In the genomic region with DNA sequence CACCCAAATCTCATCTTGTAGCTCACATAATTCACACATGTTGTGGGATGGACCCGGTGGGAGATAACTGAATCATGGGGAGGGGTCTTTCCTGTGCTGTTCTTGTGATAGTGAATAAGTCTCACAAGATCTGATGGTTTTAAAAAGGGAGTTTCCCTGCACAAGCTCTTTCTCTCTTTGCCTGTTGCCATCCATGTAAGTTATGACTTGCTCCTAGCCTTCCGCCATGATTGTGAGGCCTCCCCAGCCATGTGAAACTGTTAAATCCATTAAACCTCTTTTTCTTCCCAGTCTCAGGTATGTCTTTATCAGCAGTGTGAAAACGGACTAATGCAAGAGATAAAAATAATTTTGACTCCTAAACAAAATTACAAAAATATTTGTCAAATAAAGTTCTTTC, we compare ENCODE assay signal across 2 cellular contexts. TPM values are rescaled to one million over a fixed set of nuclear protein-coding genes. Genes with fewer than 3 reads are reported as not detected.
DNase-seq lines count a peak whose midpoint lies in the region; ATAC-seq, FAIRE-seq and TF ChIP-seq lines count a peak whose summit lies in the region.
"Not testable (repeated sequence)": the region's sequence is repeated elsewhere in the genome, so short reads cannot be mapped to it uniquely, and the experiment has no call there.

No MANE protein-coding gene starts in this region.

- DNase-seq in K562 (ENCODE audit: extremely low read depth in 1 of 4, low spot score in 3 of 4); mesothelial cell of epicardium (ENCODE audit: low spot score in 2 of 2, unreplicated experiment in 2 of 2): not testable (repeated sequence)

- TF ChIP-seq EP300 in K562 (IDR thresholded peaks at IDR 0.05; ENCODE audit: low read length) = not testable (repeated sequence)

- not testable (repeated sequence) for H3K27me3 Mint-ChIP-seq in mesothelial cell of epicardium (ENCODE audit: low read depth)

- H2AFZ ChIP-seq in K562 (ENCODE audit: low read depth, low read length) = not testable (repeated sequence)

- H3K9me3 ChIP-seq in K562 (replicated peaks; ENCODE audit: control insufficient read depth, insufficient read depth, low read depth, low read length) = not testable (repeated sequence)

- peaks cover 20% of the 10 kb centered on the region for H3K36me3 Mint-ChIP-seq in mesothelial cell of epicardium

- peak overlapping the region; percentile 35 for H3K27ac Mint-ChIP-seq in mesothelial cell of epicardium

- CTCF ChIA-PET in K562 (lab: Yijun Ruan, JAX; ENCODE audit: low intra/inter-chr PET ratio) = not testable (repeated sequence)

- peaks cover 89% of the 10 kb centered on the region for H3K36me3 ChIP-seq in K562 (ENCODE audit: control insufficient read depth, insufficient read depth, low read length)

- H3K27ac ChIP-seq in K562 (ENCODE audit: extremely low read depth, low read depth, low read length) = not testable (repeated sequence)

- not testable (repeated sequence) for FAIRE-seq in K562 (lab: Jason Lieb, UNC)

- not testable (repeated sequence) for H3K4me3 ChIP-seq in K562

- POLR2A ChIA-PET in K562 (lab: Yijun Ruan, JAX) = interaction anchor here (1.0 to 1.1 kb wide), 2 partner anchors 18 to 22 kb away, joined by 3 read pairs; no protein-coding TSS in a partner anchor

- intact Hi-C loops in K562 (cut with micrococcal nuclease) = not testable (repeated sequence)

- not testable (repeated sequence) for H3K4me2 ChIP-seq in K562 (ENCODE audit: insufficient read depth, low read length)

- H3K4me1 Mint-ChIP-seq in mesothelial cell of epicardium = peaks cover 29% of the 10 kb centered on the region

- peaks cover 89% of the 10 kb centered on the region for H3K79me2 ChIP-seq in K562 (ENCODE audit: control insufficient read depth, insufficient read depth, low read length)

- not testable (repeated sequence) for H3K9ac ChIP-seq in K562 (ENCODE audit: insufficient read depth in 1 of 2, low read depth in 2 of 2, low read length in 2 of 2)

- H3K9me1 ChIP-seq in K562 (ENCODE audit: control insufficient read depth, insufficient read depth, low read length) = not testable (repeated sequence)

- not testable (repeated sequence) for TF ChIP-seq CTCF in K562 (IDR thresholded peaks at IDR 0.05 in 2 of 3, conservative IDR thresholded peaks at IDR 0.05 in 1 of 3; ENCODE audit: insufficient read depth in 2 of 3, low read depth in 1 of 3, low read length in 3 of 3); mesothelial cell of epicardium (IDR thresholded peaks at IDR 0.05; ENCODE audit: unreplicated experiment)

- not testable (repeated sequence) for H3K27me3 ChIP-seq in K562 (ENCODE audit: control insufficient read depth in 2 of 2, insufficient read depth in 2 of 2, low read length in 2 of 2)

- in situ Hi-C loops in K562 (cut with MboI) = not testable (repeated sequence)

- not testable (repeated sequence) for TF ChIP-seq POLR2A in K562 (conservative IDR thresholded peaks at IDR 0.05)

- not testable (repeated sequence) for H3K4me3 Mint-ChIP-seq in mesothelial cell of epicardium

- peaks cover 13% of the 10 kb centered on the region for H3K9me3 Mint-ChIP-seq in mesothelial cell of epicardium

- not testable (repeated sequence) for TF ChIP-seq RAD21 in K562 (CRISPR knock-in tag; conservative IDR thresholded peaks at IDR 0.05 in 1 of 2, IDR thresholded peaks at IDR 0.05 in 1 of 2)

- BruUV-seq in K562 (replicated peaks; lab: Mats Ljungman, UMichigan) = not testable (repeated sequence)

- 85% methylated on average over 3 of the region's 3 CpGs for WGBS in K562 (ENCODE audit: insufficient coverage, low coverage, missing lambda C conversion rate)

- not testable (repeated sequence) for H3K4me1 ChIP-seq in K562 (replicated peaks in 1 of 2; ENCODE audit: control insufficient read depth in 2 of 2, insufficient read depth in 2 of 2, low read length in 2 of 2)

- ATAC-seq in K562 = not testable (repeated sequence)

- H4K20me1 ChIP-seq in K562 (replicated peaks; ENCODE audit: control insufficient read depth, insufficient read depth, low read length) = not testable (repeated sequence)

TF ChIP-seq in K562, 482 proteins besides CTCF, POLR2A, EP300 and RAD21:
- TF ChIP-seq ZNF431 (CRISPR knock-in tag; IDR thresholded peaks at IDR 0.05) (peak; percentile 70; the same call in 1 of the 2 replicates), CC2D1A (IDR thresholded peaks at IDR 0.05) (peak; percentile 54), EHMT2 (IDR thresholded peaks at IDR 0.05) (0 out of 2 replicates have a peak, but pooled peaks have one; percentile 22), YY1 (IDR thresholded peaks at IDR 0.05; ENCODE audit: borderline replicate concordance in 1 of 3, control insufficient read depth in 1 of 3, extremely low read depth in 1 of 3, insufficient read depth in 3 of 3, insufficient read length in 1 of 3, insufficient replicate concordance in 2 of 3, low read depth in 1 of 3, low read length in 2 of 3) (peak in 1 of 3 experiments; percentile 22)
- TF ChIP-seq, protein P1, sequence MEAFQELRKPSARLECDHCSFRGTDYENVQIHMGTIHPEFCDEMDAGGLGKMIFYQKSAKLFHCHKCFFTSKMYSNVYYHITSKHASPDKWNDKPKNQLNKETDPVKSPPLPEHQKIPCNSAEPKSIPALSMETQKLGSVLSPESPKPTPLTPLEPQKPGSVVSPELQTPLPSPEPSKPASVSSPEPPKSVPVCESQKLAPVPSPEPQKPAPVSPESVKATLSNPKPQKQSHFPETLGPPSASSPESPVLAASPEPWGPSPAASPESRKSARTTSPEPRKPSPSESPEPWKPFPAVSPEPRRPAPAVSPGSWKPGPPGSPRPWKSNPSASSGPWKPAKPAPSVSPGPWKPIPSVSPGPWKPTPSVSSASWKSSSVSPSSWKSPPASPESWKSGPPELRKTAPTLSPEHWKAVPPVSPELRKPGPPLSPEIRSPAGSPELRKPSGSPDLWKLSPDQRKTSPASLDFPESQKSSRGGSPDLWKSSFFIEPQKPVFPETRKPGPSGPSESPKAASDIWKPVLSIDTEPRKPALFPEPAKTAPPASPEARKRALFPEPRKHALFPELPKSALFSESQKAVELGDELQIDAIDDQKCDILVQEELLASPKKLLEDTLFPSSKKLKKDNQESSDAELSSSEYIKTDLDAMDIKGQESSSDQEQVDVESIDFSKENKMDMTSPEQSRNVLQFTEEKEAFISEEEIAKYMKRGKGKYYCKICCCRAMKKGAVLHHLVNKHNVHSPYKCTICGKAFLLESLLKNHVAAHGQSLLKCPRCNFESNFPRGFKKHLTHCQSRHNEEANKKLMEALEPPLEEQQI (IDR thresholded peaks at IDR 0.05) = peak; percentile 50; the same call in 1 of the 2 replicates

RNA-seq across cellular contexts. Expression of a gene that starts 58.5 kb away (rescaled TPM):
- 34.5 and 78.1 TPM in 2 replicates for total RNA-seq in K562 (2011; cell fraction: chromatin; rRNA removed; ENCODE audit: low replicate concordance)
- 44.4 and 48.3 TPM in 2 replicates for total RNA-seq in K562 (2011; cell fraction: nucleolus; rRNA removed)
- total RNA-seq in K562 (2011; cell fraction: nucleoplasm; rRNA removed) = 69.6 and 93.7 TPM in 2 replicates
- 74.9 and 77.6 TPM in 2 replicates for total RNA-seq in K562 (2014; rRNA removed)
- 68.7 and 75.4 TPM in 2 replicates for total RNA-seq in K562 (2014; rRNA removed; fragmentation: Illumina TruSeq; extraction: Trizol)
- 51.1 and 55.2 TPM in 2 replicates for total RNA-seq in K562 (2015; rRNA removed; fragmentation: Illumina TruSeq; extraction: Trizol)
- 75.0 and 78.4 TPM in 2 replicates for total RNA-seq in K562 (2021)
- 33.3 and 59.7 TPM in 2 replicates for polyA plus RNA-seq in K562 (2011; rRNA removed)
- polyA plus RNA-seq in K562 (2011; cell fraction: cytosol; rRNA removed) = 15.3 and 17.2 TPM in 2 replicates
- 12.3 and 13.9 TPM in 2 replicates for polyA plus RNA-seq in K562 (2011; cell fraction: nucleus; rRNA removed)
- polyA plus RNA-seq in K562 (2012) = 44.4 and 59.0 TPM in 2 replicates
- 50.5 and 62.6 TPM in 2 replicates for polyA plus RNA-seq in K562 (2014; fragmentation: Illumina TruSeq; extraction: Trizol)
- 10 to 100 TPM; 24.5 to 27.7 TPM for polyA plus RNA-seq in K562 (2014; fragmentation: Nextera tagmentation; extraction: Ambion mirVana)
- 47.5 and 48.7 TPM in 2 replicates for polyA plus RNA-seq in K562 (2014; rRNA removed)
- polyA minus RNA-seq in K562 (2011; rRNA and poly(A)+ RNA removed) = 39.6 and 50.2 TPM in 2 replicates
- 22.8 and 28.5 TPM in 2 replicates for polyA minus RNA-seq in K562 (2011; cell fraction: cytosol; rRNA and poly(A)+ RNA removed)
- 26.5 and 34.9 TPM in 2 replicates for polyA minus RNA-seq in K562 (2011; cell fraction: nucleus; rRNA and poly(A)+ RNA removed)
- total RNA-seq in mesothelial cell of epicardium = 46.5 to 51.2 TPM (median 51.1 TPM) in 3 replicates
